ENCODE assay signal across 1 cellular context in the genomic region with DNA sequence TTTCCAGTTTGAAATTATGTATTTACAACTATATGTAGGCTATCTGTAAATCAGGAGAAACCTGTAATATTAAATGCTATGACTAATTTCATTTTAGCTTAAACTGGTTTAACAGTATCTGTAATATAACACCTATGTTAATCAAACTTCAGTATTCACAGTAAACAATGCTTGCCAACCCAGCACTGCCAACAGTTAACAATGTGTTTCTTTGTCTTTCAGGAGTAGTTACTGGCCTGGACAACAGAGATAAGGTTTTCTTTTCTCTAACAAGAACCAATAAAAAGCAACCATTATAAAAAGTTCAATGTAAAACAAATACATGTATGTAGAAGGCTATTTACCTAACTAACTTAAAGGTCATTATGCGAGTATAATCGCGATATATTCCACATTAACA.
TF ChIP-seq lines count a peak whose summit lies in the region.

No MANE protein-coding gene starts in this region.

TF ChIP-seq in GM23338, 12 proteins besides CTCF, POLR2A, EP300 and RAD21 (continued from another document):
- TF ChIP-seq, protein P1, sequence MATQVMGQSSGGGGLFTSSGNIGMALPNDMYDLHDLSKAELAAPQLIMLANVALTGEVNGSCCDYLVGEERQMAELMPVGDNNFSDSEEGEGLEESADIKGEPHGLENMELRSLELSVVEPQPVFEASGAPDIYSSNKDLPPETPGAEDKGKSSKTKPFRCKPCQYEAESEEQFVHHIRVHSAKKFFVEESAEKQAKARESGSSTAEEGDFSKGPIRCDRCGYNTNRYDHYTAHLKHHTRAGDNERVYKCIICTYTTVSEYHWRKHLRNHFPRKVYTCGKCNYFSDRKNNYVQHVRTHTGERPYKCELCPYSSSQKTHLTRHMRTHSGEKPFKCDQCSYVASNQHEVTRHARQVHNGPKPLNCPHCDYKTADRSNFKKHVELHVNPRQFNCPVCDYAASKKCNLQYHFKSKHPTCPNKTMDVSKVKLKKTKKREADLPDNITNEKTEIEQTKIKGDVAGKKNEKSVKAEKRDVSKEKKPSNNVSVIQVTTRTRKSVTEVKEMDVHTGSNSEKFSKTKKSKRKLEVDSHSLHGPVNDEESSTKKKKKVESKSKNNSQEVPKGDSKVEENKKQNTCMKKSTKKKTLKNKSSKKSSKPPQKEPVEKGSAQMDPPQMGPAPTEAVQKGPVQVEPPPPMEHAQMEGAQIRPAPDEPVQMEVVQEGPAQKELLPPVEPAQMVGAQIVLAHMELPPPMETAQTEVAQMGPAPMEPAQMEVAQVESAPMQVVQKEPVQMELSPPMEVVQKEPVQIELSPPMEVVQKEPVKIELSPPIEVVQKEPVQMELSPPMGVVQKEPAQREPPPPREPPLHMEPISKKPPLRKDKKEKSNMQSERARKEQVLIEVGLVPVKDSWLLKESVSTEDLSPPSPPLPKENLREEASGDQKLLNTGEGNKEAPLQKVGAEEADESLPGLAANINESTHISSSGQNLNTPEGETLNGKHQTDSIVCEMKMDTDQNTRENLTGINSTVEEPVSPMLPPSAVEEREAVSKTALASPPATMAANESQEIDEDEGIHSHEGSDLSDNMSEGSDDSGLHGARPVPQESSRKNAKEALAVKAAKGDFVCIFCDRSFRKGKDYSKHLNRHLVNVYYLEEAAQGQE (IDR thresholded peaks at IDR 0.05; ENCODE audit: unreplicated experiment), result no peak
- TF ChIP-seq, protein P2, sequence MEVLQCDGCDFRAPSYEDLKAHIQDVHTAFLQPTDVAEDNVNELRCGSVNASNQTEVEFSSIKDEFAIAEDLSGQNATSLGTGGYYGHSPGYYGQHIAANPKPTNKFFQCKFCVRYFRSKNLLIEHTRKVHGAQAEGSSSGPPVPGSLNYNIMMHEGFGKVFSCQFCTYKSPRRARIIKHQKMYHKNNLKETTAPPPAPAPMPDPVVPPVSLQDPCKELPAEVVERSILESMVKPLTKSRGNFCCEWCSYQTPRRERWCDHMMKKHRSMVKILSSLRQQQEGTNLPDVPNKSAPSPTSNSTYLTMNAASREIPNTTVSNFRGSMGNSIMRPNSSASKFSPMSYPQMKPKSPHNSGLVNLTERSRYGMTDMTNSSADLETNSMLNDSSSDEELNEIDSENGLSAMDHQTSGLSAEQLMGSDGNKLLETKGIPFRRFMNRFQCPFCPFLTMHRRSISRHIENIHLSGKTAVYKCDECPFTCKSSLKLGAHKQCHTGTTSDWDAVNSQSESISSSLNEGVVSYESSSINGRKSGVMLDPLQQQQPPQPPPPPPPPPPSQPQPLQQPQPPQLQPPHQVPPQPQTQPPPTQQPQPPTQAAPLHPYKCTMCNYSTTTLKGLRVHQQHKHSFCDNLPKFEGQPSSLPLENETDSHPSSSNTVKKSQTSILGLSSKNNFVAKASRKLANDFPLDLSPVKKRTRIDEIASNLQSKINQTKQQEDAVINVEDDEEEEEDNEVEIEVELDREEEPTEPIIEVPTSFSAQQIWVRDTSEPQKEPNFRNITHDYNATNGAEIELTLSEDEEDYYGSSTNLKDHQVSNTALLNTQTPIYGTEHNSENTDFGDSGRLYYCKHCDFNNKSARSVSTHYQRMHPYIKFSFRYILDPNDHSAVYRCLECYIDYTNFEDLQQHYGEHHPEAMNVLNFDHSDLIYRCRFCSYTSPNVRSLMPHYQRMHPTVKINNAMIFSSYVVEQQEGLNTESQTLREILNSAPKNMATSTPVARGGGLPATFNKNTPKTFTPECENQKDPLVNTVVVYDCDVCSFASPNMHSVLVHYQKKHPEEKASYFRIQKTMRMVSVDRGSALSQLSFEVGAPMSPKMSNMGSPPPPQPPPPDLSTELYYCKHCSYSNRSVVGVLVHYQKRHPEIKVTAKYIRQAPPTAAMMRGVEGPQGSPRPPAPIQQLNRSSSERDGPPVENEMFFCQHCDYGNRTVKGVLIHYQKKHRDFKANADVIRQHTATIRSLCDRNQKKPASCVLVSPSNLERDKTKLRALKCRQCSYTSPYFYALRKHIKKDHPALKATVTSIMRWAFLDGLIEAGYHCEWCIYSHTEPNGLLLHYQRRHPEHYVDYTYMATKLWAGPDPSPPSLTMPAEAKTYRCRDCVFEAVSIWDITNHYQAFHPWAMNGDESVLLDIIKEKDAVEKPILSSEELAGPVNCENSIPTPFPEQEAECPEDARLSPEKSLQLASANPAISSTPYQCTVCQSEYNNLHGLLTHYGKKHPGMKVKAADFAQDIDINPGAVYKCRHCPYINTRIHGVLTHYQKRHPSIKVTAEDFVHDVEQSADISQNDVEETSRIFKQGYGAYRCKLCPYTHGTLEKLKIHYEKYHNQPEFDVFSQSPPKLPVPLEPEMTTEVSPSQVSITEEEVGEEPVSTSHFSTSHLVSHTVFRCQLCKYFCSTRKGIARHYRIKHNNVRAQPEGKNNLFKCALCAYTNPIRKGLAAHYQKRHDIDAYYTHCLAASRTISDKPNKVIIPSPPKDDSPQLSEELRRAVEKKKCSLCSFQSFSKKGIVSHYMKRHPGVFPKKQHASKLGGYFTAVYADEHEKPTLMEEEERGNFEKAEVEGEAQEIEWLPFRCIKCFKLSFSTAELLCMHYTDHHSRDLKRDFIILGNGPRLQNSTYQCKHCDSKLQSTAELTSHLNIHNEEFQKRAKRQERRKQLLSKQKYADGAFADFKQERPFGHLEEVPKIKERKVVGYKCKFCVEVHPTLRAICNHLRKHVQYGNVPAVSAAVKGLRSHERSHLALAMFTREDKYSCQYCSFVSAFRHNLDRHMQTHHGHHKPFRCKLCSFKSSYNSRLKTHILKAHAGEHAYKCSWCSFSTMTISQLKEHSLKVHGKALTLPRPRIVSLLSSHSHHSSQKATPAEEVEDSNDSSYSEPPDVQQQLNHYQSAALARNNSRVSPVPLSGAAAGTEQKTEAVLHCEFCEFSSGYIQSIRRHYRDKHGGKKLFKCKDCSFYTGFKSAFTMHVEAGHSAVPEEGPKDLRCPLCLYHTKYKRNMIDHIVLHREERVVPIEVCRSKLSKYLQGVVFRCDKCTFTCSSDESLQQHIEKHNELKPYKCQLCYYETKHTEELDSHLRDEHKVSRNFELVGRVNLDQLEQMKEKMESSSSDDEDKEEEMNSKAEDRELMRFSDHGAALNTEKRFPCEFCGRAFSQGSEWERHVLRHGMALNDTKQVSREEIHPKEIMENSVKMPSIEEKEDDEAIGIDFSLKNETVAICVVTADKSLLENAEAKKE (CRISPR knock-in tag; IDR thresholded peaks at IDR 0.05), result no peak
- TF ChIP-seq EZH2 (IDR thresholded peaks at IDR 0.05; ENCODE audit: low read depth, unreplicated experiment) (no peak), ZNF331 (CRISPR knock-in tag; IDR thresholded peaks at IDR 0.05; ENCODE audit: low read depth) (no peak), STAT1 (IDR thresholded peaks at IDR 0.05; ENCODE audit: unreplicated experiment) (no peak)
- TF ChIP-seq, protein P3, sequence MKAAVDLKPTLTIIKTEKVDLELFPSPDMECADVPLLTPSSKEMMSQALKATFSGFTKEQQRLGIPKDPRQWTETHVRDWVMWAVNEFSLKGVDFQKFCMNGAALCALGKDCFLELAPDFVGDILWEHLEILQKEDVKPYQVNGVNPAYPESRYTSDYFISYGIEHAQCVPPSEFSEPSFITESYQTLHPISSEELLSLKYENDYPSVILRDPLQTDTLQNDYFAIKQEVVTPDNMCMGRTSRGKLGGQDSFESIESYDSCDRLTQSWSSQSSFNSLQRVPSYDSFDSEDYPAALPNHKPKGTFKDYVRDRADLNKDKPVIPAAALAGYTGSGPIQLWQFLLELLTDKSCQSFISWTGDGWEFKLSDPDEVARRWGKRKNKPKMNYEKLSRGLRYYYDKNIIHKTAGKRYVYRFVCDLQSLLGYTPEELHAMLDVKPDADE (IDR thresholded peaks at IDR 0.05), result no peak
